Comparison of ENCODE assay signal across 8 cellular contexts in genomic region chr5:10441083-10441991, GRCh38. TPM values are rescaled to one million over a fixed set of nuclear protein-coding genes. Genes with fewer than 3 reads are reported as not detected.
DNase-seq lines count a peak whose midpoint lies in the region; ATAC-seq and TF ChIP-seq lines count a peak whose summit lies in the region.

Gene ROPN1L, plus strand, starts transcription at chr5:10441879. Its CDS starts 289 bp downstream, at chr5:10442168.

- no peaks in the 10 kb centered on the region for H3K4me1 ChIP-seq in NT2/D1 (ENCODE audit: insufficient read depth, insufficient read length)

- peaks cover 8% of the 10 kb centered on the region for H3K27me3 Mint-ChIP-seq in endothelial cell (ENCODE audit: unreplicated experiment)
- H3K27me3 Mint-ChIP-seq in mesothelial cell of epicardium (ENCODE audit: low read depth), result peaks cover 14% of the 10 kb centered on the region

- H3K36me3 ChIP-seq in NT2/D1 (ENCODE audit: insufficient read depth, insufficient read length, low read length), result no peaks in the 10 kb centered on the region

- H3K4me1 Mint-ChIP-seq in endothelial cell (ENCODE audit: unreplicated experiment) (peaks cover 31% of the 10 kb centered on the region), mesothelial cell of epicardium (peaks cover 11% of the 10 kb centered on the region)

- peak within 1 kb of the TSS; percentile 92 for H3K9ac ChIP-seq in NT2/D1 (ENCODE audit: insufficient read length, low read depth)

- peak within 1 kb of the TSS; percentile 74 for H3K27ac Mint-ChIP-seq in endothelial cell (ENCODE audit: unreplicated experiment)
- H3K27ac Mint-ChIP-seq in mesothelial cell of epicardium, result peak within 1 kb of the TSS; percentile 63

- H3K4me3 ChIP-seq in NT2/D1 (ENCODE audit: insufficient read length, low read depth), result peak within 1 kb of the TSS; percentile 69

- H3K36me3 Mint-ChIP-seq in endothelial cell (ENCODE audit: low read depth, unreplicated experiment), result peaks cover 6% of the 10 kb centered on the region
- no peaks in the 10 kb centered on the region for H3K36me3 Mint-ChIP-seq in mesothelial cell of epicardium

- TF ChIP-seq CTCF in endothelial cell (IDR thresholded peaks at IDR 0.05; ENCODE audit: unreplicated experiment), result no peak
- TF ChIP-seq CTCF in mesothelial cell of epicardium (IDR thresholded peaks at IDR 0.05; ENCODE audit: unreplicated experiment), result no peak

- DNase-seq in COR-L47 (lab: John Stamatoyannopoulos, UW) (peak; percentile 70), HS-5 (ENCODE audit: low read depth) (peak; percentile 68), NT2/D1 (ENCODE audit: low read depth, low spot score) (peak; percentile 66), endothelial cell (ENCODE audit: low spot score) (peak; percentile 89), mesothelial cell of epicardium (ENCODE audit: low spot score in 2 of 2, unreplicated experiment in 2 of 2) (peak; percentile 76 to 90)
- peak; percentile 81 for DNase-seq in activated CD8-positive, alpha-beta memory T cell treated with anti-CD3 and anti-CD28 coated beads, Interleukin-2, amount 50 U/mL, for 4 hours
- DNase-seq in stimulated activated CD8-positive, alpha-beta memory T cell treated with anti-CD3 and anti-CD28 coated beads, Interleukin-15, amount 100 ng/mL, for 4 hours (ENCODE audit: low read depth in 2 of 2), result peak; percentile 38 to 63

- no peaks in the 10 kb centered on the region for H3K9me3 ChIP-seq in NT2/D1 (ENCODE audit: insufficient read depth, low read length)

- peaks cover 19% of the 10 kb centered on the region for H3K27me3 ChIP-seq in NT2/D1 (ENCODE audit: insufficient read depth, insufficient read length)

- peak within 1 kb of the TSS; percentile 90 for H3K4me3 Mint-ChIP-seq in endothelial cell (ENCODE audit: unreplicated experiment)
- H3K4me3 Mint-ChIP-seq in mesothelial cell of epicardium, result peak within 1 kb of the TSS; percentile 85

- ATAC-seq in GM21367 (IDR thresholded peaks at IDR 0.05; ENCODE audit: unreplicated experiment), result peak; percentile 95

- H3K9me3 Mint-ChIP-seq in endothelial cell (ENCODE audit: unreplicated experiment), result no peaks in the 10 kb centered on the region
- H3K9me3 Mint-ChIP-seq in mesothelial cell of epicardium, result no peaks in the 10 kb centered on the region

RNA-seq across cellular contexts. Expression of gene ROPN1L, which starts in this region (rescaled TPM):
- total RNA-seq in endothelial cell (ENCODE audit: unreplicated experiment) (4.0 TPM), mesothelial cell of epicardium (0.23 to 0.45 TPM in 2 of 3 replicates, not detected in the other)

Comparison
In these comparisons a context has a peak if more than half of its experiments do, and no peak if none do; other contexts are left out.
1. Peak in every context shown above with its lines: DNase-seq, ATAC-seq and H3K4me3 ChIP-seq.
2. Peak in DNase-seq in mesothelial cell of epicardium; RNA of the gene not detected or under 1 TPM.